8 cellular contexts compared by ENCODE assay signal in genomic region chr11:104254347-104254746, GRCh38.
DNase-seq lines count a peak whose midpoint lies in the region; ATAC-seq and TF ChIP-seq lines count a peak whose summit lies in the region.

No MANE protein-coding gene starts in this region.

- DNase-seq in NCI-H2081 (lab: John Stamatoyannopoulos, UW) (peak; percentile 47 to 58), NCI-H2081 treated with DMSO at 0.1 percent for 48 hours (lab: John Stamatoyannopoulos, UW) (no peak), HuH-7.5 (ENCODE audit: low spot score) (peak; percentile 11), SW480 (ENCODE audit: low spot score) (peak; percentile 17), fibroblast of villous mesenchyme (ENCODE audit: low read depth) (peak; percentile 2)
- DNase-seq in stimulated activated naive CD8-positive, alpha-beta T cell treated with anti-CD3 and anti-CD28 coated beads, Interleukin-15, Interleukin-2, amounts not matched to agents 100 U/mL and 50 U/mL, for 24 hours, result peak; percentile 27

- ATAC-seq in GM21515 (IDR thresholded peaks at IDR 0.05; ENCODE audit: unreplicated experiment) (peak; percentile 85), HG03045 (IDR thresholded peaks at IDR 0.05; ENCODE audit: unreplicated experiment) (no peak)
- no peak for ATAC-seq in stimulated activated naive CD8-positive, alpha-beta T cell treated with anti-CD3 and anti-CD28 coated beads, Interleukin-15, Interleukin-2, amounts not matched to agents 100 U/mL and 50 U/mL, for 24 hours

- TF ChIP-seq CTCF in fibroblast of villous mesenchyme (IDR thresholded peaks at IDR 0.05; ENCODE audit: insufficient read depth, low read depth, low read length), result peak; percentile 45

- H3K4me3 ChIP-seq in fibroblast of villous mesenchyme (ENCODE audit: low read depth, low read length), result no peak overlapping the region
